ENCODE assay signal across 18 cellular contexts in the genomic region with DNA sequence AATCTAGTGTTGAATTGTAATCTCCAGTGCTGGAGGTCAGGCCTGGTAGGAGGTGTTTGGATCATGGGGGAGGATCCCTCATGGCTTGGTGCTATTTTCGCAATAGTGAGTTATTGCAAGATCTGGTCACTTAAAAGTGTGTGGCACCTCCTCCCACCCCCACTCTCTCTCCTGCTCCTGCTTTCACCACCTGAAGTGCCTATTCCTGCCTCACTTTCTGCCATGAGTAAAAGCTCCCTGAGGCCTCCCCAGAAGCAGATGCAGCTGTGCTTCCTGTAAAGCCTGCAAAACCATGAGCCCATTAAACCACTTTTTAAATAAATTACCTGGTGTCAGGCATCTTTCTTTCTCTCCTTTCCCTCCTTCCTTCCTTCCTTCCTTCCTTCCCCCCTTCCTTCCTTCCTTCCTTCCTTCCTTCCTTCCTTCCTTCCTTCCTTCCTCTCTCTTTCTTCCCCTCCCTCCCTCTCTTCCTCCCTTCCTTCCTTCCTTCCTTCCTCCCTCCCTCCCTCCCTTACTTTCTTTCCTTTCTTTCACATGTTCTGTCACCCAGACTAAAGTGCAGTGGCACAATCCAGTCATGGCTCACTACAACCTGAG.
DNase-seq lines count a peak whose midpoint lies in the region; ATAC-seq and TF ChIP-seq lines count a peak whose summit lies in the region.
"Had no signal": no experiment of that assay in that cellular context is flagged by ENCODE, and none has a peak within 500 bp of the region (broad histone marks: within the 10 kb centered on the region; RNA-seq: fewer than 3 reads in every experiment).

No MANE protein-coding gene starts in this region.

- H3K27ac ChIP-seq in left lung: no peak overlapping the region
- no peak overlapping the region for H3K27ac ChIP-seq in upper lobe of right lung

- no peak overlapping the region for H3K4me3 Mint-ChIP-seq in stimulated activated naive CD8-positive, alpha-beta T cell treated with anti-CD3 and anti-CD28 coated beads, Interleukin-15, amount 100 ng/mL, for 72 hours
- H3K4me3 Mint-ChIP-seq: CD4-positive, alpha-beta memory T cell had no signal

- H3K9me3 Mint-ChIP-seq in stimulated activated naive CD8-positive, alpha-beta T cell treated with anti-CD3 and anti-CD28 coated beads, Interleukin-15, amount 100 ng/mL, for 72 hours: peaks cover 0 to 13% of the 10 kb centered on the region in 2 donors

- peak overlapping the region; percentile 38 to 79 for H3K27ac Mint-ChIP-seq in stimulated activated naive CD8-positive, alpha-beta T cell treated with anti-CD3 and anti-CD28 coated beads, Interleukin-15, amount 100 ng/mL, for 72 hours
- H3K27ac Mint-ChIP-seq: CD4-positive, alpha-beta memory T cell had no signal

- TF ChIP-seq CTCF in left lung (IDR thresholded peaks at IDR 0.05): no peak
- no peak for TF ChIP-seq CTCF in upper lobe of right lung (IDR thresholded peaks at IDR 0.05)

- H3K9me3 ChIP-seq in left lung (no peaks in the 10 kb centered on the region), upper lobe of right lung (no peaks in the 10 kb centered on the region)

- no peaks in the 10 kb centered on the region for H3K4me1 Mint-ChIP-seq in stimulated activated naive CD8-positive, alpha-beta T cell treated with anti-CD3 and anti-CD28 coated beads, Interleukin-15, amount 100 ng/mL, for 72 hours
- H3K4me1 Mint-ChIP-seq: CD4-positive, alpha-beta memory T cell had no signal

- H3K27me3 Mint-ChIP-seq in stimulated activated naive CD8-positive, alpha-beta T cell treated with anti-CD3 and anti-CD28 coated beads, Interleukin-15, amount 100 ng/mL, for 72 hours: no peaks in the 10 kb centered on the region

- no peaks in the 10 kb centered on the region for H3K27me3 ChIP-seq in left lung
- no peaks in the 10 kb centered on the region for H3K27me3 ChIP-seq in upper lobe of right lung

- DNase-seq in stimulated activated naive CD8-positive, alpha-beta T cell treated with anti-CD3 and anti-CD28 coated beads, Interleukin-15, amount 100 ng/mL, for 72 hours: no peak
- DNase-seq in stimulated activated naive CD8-positive, alpha-beta T cell treated with anti-CD3 and anti-CD28 coated beads, Interleukin-15, Interleukin-2, amounts not matched to agents 100 U/mL and 50 U/mL, for 24 hours: no peak
- DNase-seq in amniotic epithelial cell (ENCODE audit: low read depth) (peak; percentile 9), left lung (no peak), upper lobe of right lung (no peak), NCI-H82 (lab: John Stamatoyannopoulos, UW) (no peak), left lobe of liver (ENCODE audit: low spot score) (no peak)
- DNase-seq in activated naive CD4-positive, alpha-beta T cell treated with Interleukin-2 at 50 U/mL for 16 hours: no peak
- DNase-seq: CD4-positive, alpha-beta memory T cell; DMS153; GDM1; H7; KG1; NCI-H1694 treated with DMSO at 0.1 percent for 48 hours; NCI-H748 treated with DMSO at 0.1 percent for 48 hours; PC-3; RPMI8226; SHP77 treated with DMSO at 0.1 percent for 48 hours had no signal

- H3K36me3 ChIP-seq in left lung (no peaks in the 10 kb centered on the region), upper lobe of right lung (no peaks in the 10 kb centered on the region)

- intact Hi-C loops in left lung (cut with DNase I): no loop called here
- intact Hi-C loops in upper lobe of right lung (cut with DNase I): no loop called here

- no peak overlapping the region for H3K4me3 ChIP-seq in left lung
- no peak overlapping the region for H3K4me3 ChIP-seq in upper lobe of right lung

- no peak for ATAC-seq in stimulated activated naive CD8-positive, alpha-beta T cell treated with anti-CD3 and anti-CD28 coated beads, Interleukin-15, amount 100 ng/mL, for 72 hours
- no peak for ATAC-seq in stimulated activated naive CD8-positive, alpha-beta T cell treated with anti-CD3 and anti-CD28 coated beads, Interleukin-15, Interleukin-2, amounts not matched to agents 100 U/mL and 50 U/mL, for 24 hours
- ATAC-seq in left lung: peak; percentile 14
- peak; percentile 30 for ATAC-seq in upper lobe of right lung
- no peak for ATAC-seq in left lobe of liver
- ATAC-seq: PC-3 had no signal

- H3K4me1 ChIP-seq in left lung (peaks cover 10 to 13% of the 10 kb centered on the region in 2 donors), upper lobe of right lung (peaks cover 14% of the 10 kb centered on the region)

Comparison
In these comparisons a context has a peak if more than half of its experiments do, and no peak if none do; other contexts are left out.
1. ATAC-seq: peak in left lung (single experiment) and upper lobe of right lung (single experiment); none in stimulated activated naive CD8-positive, alpha-beta T cell treated with anti-CD3 and anti-CD28 coated beads, Interleukin-15, amount 100 ng/mL, for 72 hours (single experiment), stimulated activated naive CD8-positive, alpha-beta T cell treated with anti-CD3 and anti-CD28 coated beads, Interleukin-15, Interleukin-2, amounts not matched to agents 100 U/mL and 50 U/mL, for 24 hours (single experiment) and left lobe of liver (single experiment).